ENCODE assay signal across 21 cellular contexts in the genomic region with DNA sequence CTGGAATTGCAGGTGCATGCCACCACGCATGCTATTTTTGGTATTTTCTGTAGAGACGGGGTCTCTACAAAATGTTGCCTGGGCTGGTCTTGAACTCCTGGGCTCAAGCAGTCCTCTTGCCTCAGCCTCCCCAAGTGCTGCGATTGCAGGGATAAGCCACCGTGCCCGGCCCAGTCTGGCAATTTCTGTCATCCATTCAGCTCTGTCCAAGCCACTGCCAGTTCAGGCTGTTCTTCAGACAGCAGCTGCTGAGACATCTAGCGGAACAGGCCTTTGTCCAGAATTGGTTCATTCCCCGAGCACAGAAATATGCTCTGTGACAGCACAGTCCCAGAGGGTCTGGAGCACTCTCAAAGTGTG. TPM values are rescaled to one million over a fixed set of nuclear protein-coding genes. Genes with fewer than 3 reads are reported as not detected.
DNase-seq lines count a peak whose midpoint lies in the region; ATAC-seq lines count a peak whose summit lies in the region.
"Had no signal": no experiment of that assay in that cellular context is flagged by ENCODE, and none has a peak within 500 bp of the region (broad histone marks: within the 10 kb centered on the region; RNA-seq: fewer than 3 reads in every experiment).

No MANE protein-coding gene starts in this region.

- intact Hi-C loops in cardiac septum (cut with DNase I) (no loop called here), Right ventricle myocardium inferior (cut with DNase I) (no loop called here)

- ATAC-seq in Right ventricle myocardium inferior (no peak), left lobe of liver (peak; percentile 38), HG03135 (IDR thresholded peaks at IDR 0.05; ENCODE audit: unreplicated experiment) (no peak)
- ATAC-seq: A549; activated CD8-positive, alpha-beta T cell treated with anti-CD3 and anti-CD28 coated beads, Interleukin-2, amount 10 ng/mL, durations not matched to agents 7 days and 5 days; naive thymus-derived CD4-positive, alpha-beta T cell had no signal

- DNase-seq in cardiac septum (ENCODE audit: low spot score), result peak; percentile 73
- no peak for DNase-seq in Right ventricle myocardium inferior (ENCODE audit: missing footprints)
- no peak for DNase-seq in left lobe of liver (ENCODE audit: low spot score)
- peak; percentile 25 for DNase-seq in pons (ENCODE audit: low spot score)
- DNase-seq in SK-N-DZ (ENCODE audit: low spot score), result no peak
- no peak for DNase-seq in NCI-H345 treated with DMSO at 0.1 percent for 48 hours (lab: John Stamatoyannopoulos, UW; ENCODE audit: unreplicated experiment)
- no peak for DNase-seq in NCI-H187 treated with DMSO at 0.1 percent for 48 hours (lab: John Stamatoyannopoulos, UW)
- DNase-seq: activated CD8-positive, alpha-beta T cell treated with anti-CD3 and anti-CD28 coated beads, Interleukin-2, amount 10 ng/mL, durations not matched to agents 7 days and 5 days; activated T-cell treated with anti-CD3 and anti-CD28 coated beads for 4 hours; brain microvascular endothelial cell; DND-41; GOT3; KG1; mesenchymal stem cell; naive thymus-derived CD4-positive, alpha-beta T cell; NCI-H1436 treated with DMSO at 0.1 percent for 48 hours; NCI-H526 treated with DMSO at 0.1 percent for 48 hours; SK-N-SH; T-helper 2 cell had no signal

RNA-seq across cellular contexts. Expression of a gene that starts 5.4 kb away (rescaled TPM):
- 11.8 TPM for total RNA-seq in cardiac septum
- total RNA-seq in Right ventricle myocardium inferior, result 4.6 TPM
- 101 TPM for total RNA-seq in left lobe of liver
- not detected in 2 replicates for polyA plus RNA-seq in SK-N-DZ (2014; cell fraction: cytosol; rRNA removed)
- not detected in 2 replicates for polyA plus RNA-seq in SK-N-DZ (2014; cell fraction: nucleus; rRNA removed)
- total RNA-seq: activated CD8-positive, alpha-beta T cell treated with anti-CD3 and anti-CD28 coated beads, Interleukin-2, amount 10 ng/mL, durations not matched to agents 7 days and 5 days had no signal

Comparison
In these comparisons a context has a peak if more than half of its experiments do, and no peak if none do; other contexts are left out.
1. DNase-seq: peak in cardiac septum (single experiment) and pons (single experiment); none in Right ventricle myocardium inferior (single experiment), left lobe of liver (single experiment), SK-N-DZ (single experiment), NCI-H345 treated with DMSO at 0.1 percent for 48 hours (single experiment) and NCI-H187 treated with DMSO at 0.1 percent for 48 hours (single experiment).